Comparison of ENCODE assay signal across 15 cellular contexts in the genomic region with DNA sequence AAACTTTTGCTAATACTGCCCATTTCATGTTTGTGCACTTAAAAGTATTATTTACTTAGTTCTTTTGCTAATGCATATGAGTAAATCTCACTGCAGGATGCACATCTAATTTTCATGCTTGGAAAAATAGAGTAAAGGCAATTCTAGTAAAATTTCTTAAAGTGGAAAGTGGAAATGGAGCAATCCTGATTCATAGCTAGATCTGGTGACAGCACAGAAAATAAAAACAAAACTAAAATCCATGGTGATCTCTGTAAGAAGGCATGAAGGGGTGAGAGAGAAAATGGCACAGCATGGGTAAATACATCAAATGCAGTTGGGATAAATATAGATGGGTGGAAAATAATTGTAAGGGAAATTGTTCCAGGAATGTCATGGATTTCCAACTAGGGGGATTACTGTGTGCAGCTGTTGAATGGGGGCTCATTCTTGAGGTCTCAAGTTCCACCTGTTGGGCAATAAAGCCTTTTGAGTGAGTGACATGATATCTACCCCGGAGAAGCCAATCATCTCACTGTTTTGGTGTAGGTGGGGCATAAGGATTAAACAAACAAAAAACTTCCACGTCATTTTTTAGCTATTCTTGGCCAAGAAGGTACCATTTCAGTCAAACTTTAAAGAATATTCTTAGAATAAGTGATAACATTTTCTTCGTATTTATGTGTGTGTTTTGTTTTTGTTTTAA. TPM values are rescaled to one million over a fixed set of nuclear protein-coding genes. Genes with fewer than 3 reads are reported as not detected.
A peak's percentile ranks its signal among the peaks of the same experiment; 100 is the strongest.
DNase-seq lines count a peak whose midpoint lies in the region; ATAC-seq, FAIRE-seq and TF ChIP-seq lines count a peak whose summit lies in the region.
"Had no signal": no experiment of that assay in that cellular context is flagged by ENCODE, and none has a peak within 500 bp of the region (broad histone marks: within the 10 kb centered on the region; RNA-seq: fewer than 3 reads in every experiment).

No MANE protein-coding gene starts in this region.

- H3K36me3 ChIP-seq in GM12878 (ENCODE audit: control insufficient read depth in 2 of 2, insufficient read depth in 2 of 2, low read length in 1 of 2), result no peaks in the 10 kb centered on the region
- H3K36me3 ChIP-seq in psoas muscle (ENCODE audit: insufficient read depth in 1 of 2, low read depth in 1 of 2), result no peaks in the 10 kb centered on the region
- H3K36me3 ChIP-seq in ovary, result no peaks in the 10 kb centered on the region
- H3K36me3 ChIP-seq: upper lobe of left lung had no signal

- no peak for FAIRE-seq in GM12878 (lab: Jason Lieb, UNC)
- FAIRE-seq: kidney had no signal

- no peak overlapping the region for H2AFZ ChIP-seq in GM12878 (ENCODE audit: control insufficient read depth, low read depth, low read length)

- H3K4me1 ChIP-seq in GM12878 (ENCODE audit: control insufficient read depth, insufficient read depth, low read length) (peaks cover 10% of the 10 kb centered on the region), psoas muscle (peaks cover 54% of the 10 kb centered on the region), ovary (ENCODE audit: insufficient read depth) (peaks cover 2% of the 10 kb centered on the region)

- in situ Hi-C loops in GM12878 (cut with MboI), result no loop called here

- no peak for TF ChIP-seq RAD21 in Ishikawa (IDR thresholded peaks at IDR 0.05; ENCODE audit: low read depth)
- no peak for TF ChIP-seq RAD21 in GM12878 (IDR thresholded peaks at IDR 0.05; ENCODE audit: insufficient read depth, low read depth, low read length)

- H3K9ac ChIP-seq in GM12878 (ENCODE audit: control insufficient read depth, insufficient read depth, low read length), result no peak overlapping the region

- H3K27ac ChIP-seq in GM12878 (ENCODE audit: control insufficient read depth, insufficient read depth) (no peak overlapping the region), psoas muscle (peak overlapping the region; percentile 93), ovary (no peak overlapping the region)
- H3K27ac ChIP-seq: upper lobe of left lung had no signal

- H3K9me3 ChIP-seq in GM12878 (replicated peaks; ENCODE audit: control insufficient read depth, insufficient read depth, low read length) (no peaks in the 10 kb centered on the region), psoas muscle (no peaks in the 10 kb centered on the region), ovary (no peaks in the 10 kb centered on the region)
- H3K9me3 ChIP-seq: upper lobe of left lung had no signal

- no peak overlapping the region for H3K4me2 ChIP-seq in GM12878 (ENCODE audit: control insufficient read depth, insufficient read depth)

- TF ChIP-seq EP300 in Ishikawa (IDR thresholded peaks at IDR 0.05; ENCODE audit: borderline replicate concordance) (no peak), GM12878 (IDR thresholded peaks at IDR 0.05; ENCODE audit: borderline replicate concordance in 1 of 2, control insufficient read depth in 1 of 2, low read depth in 2 of 2, low read length in 2 of 2) (no peak), ovary (IDR thresholded peaks at IDR 0.05) (no peak)

- TF ChIP-seq CTCF in GM12878 (IDR thresholded peaks at IDR 0.05 in 2 of 3, conservative IDR thresholded peaks at IDR 0.05 in 1 of 3; ENCODE audit: control insufficient read depth in 2 of 3, extremely low read depth in 1 of 3, insufficient read depth in 1 of 3, low read depth in 3 of 3, low read length in 3 of 3), result no peak
- TF ChIP-seq CTCF in psoas muscle (IDR thresholded peaks at IDR 0.05), result no peak
- no peak for TF ChIP-seq CTCF in ovary (IDR thresholded peaks at IDR 0.05)

- H3K79me2 ChIP-seq in GM12878 (ENCODE audit: control insufficient read depth, insufficient read depth, low read length), result peaks cover 15% of the 10 kb centered on the region

- intact Hi-C loops in GM12878 (cut with micrococcal nuclease; ENCODE audit: unreplicated experiment), result loop anchor here (10.0 kb wide), 1 partner anchor 125 kb away; no protein-coding TSS in a partner anchor
- intact Hi-C loops in psoas muscle (cut with DNase I), result loop anchor here (5.0 to 10.0 kb wide), 4 partner anchors 47 to 325 kb away; a partner anchor contains a TSS
- intact Hi-C loops in ovary (cut with DNase I), result loop anchor here in 3 of 4 donors (5.0 to 10.0 kb wide), 3 partner anchors 63 to 145 kb away; a partner anchor contains a TSS

- no TSS peak for BruUV-seq in GM12878 (replicated peaks; lab: Mats Ljungman, UMichigan)

- 67% methylated on average over 3 of the region's 3 CpGs for WGBS in GM12878 (ENCODE audit: insufficient coverage, insufficient replicate concordance, low lambda C conversion rate, missing lambda C conversion rate)
- WGBS in psoas muscle, 3 donors, result 22 to 37% (median 22%) methylated on average over 3 of the region's 3 CpGs
- WGBS in ovary, 3 donors, result 33 to 49% (median 35%) methylated on average over 3 of the region's 3 CpGs

- H3K27me3 ChIP-seq in GM12878 (replicated peaks in 1 of 2; ENCODE audit: control insufficient read depth in 2 of 2, insufficient read depth in 2 of 2, low read length in 1 of 2) (no peaks in the 10 kb centered on the region), psoas muscle (ENCODE audit: insufficient read depth in 3 of 3, low read length in 2 of 3) (no peaks in the 10 kb centered on the region), ovary (no peaks in the 10 kb centered on the region)
- H3K27me3 ChIP-seq: upper lobe of left lung had no signal

- RAD21 ChIA-PET in GM12878 (lab: Charles Lee; ENCODE audit: unreplicated experiment), result interaction anchor here (1.9 kb wide), 1 partner anchor 13 kb away, joined by 5 read pairs; no protein-coding TSS in a partner anchor

- SMC1A ChIA-PET in GM12878 (lab: Charles Lee; ENCODE audit: uncharacterized antibody, unreplicated experiment), result interaction anchor here (0.9 to 1.4 kb wide), 3 partner anchors 18 to 325 kb away, joined by 3 to 5 read pairs (median 3); a partner anchor contains a TSS

- TF ChIP-seq POLR2A in GM12878 (IDR thresholded peaks at IDR 0.05; ENCODE audit: low read depth, low read length) (no peak), ovary (IDR thresholded peaks at IDR 0.05) (no peak)

- POLR2A ChIA-PET in GM12878 (lab: Charles Lee), result interaction anchor here (0.5 to 3.3 kb wide), 3 partner anchors 13 to 65 kb away, joined by 3 to 9 read pairs (median 7); a partner anchor contains a TSS

- DNase-seq in NCI-H82 (lab: John Stamatoyannopoulos, UW) (peak; percentile 31), NCI-H82 treated with DMSO at 0.1 percent for 48 hours (lab: John Stamatoyannopoulos, UW; ENCODE audit: unreplicated experiment) (no peak), GM12878 (ENCODE audit: low read depth, low spot score) (no peak), psoas muscle (no peak), ovary (no peak)
- DNase-seq: activated CD4-positive, alpha-beta T cell treated with anti-CD3 and anti-CD28 coated beads for 1 hour; kidney; NCI-H2029 treated with DMSO at 0.1 percent for 48 hours; NK-92 treated with Interleukin-12 subunit alpha and Interleukin-12 subunit beta, amount 100 ng/mL, for 24 hours; stimulated activated naive B cell treated with anti-CD40 and anti-IgM and Interleukin-4, amounts not matched to agents 10 μg/mL and 1 μg/mL and 100 μg/mL, for 72 hours; upper lobe of left lung had no signal

- CTCF ChIA-PET in GM12878 (lab: Yijun Ruan, JAX), result no interaction called here

- H3K4me3 ChIP-seq in GM12878 (no peak overlapping the region), psoas muscle (no peak overlapping the region), ovary (no peak overlapping the region)
- H3K4me3 ChIP-seq: upper lobe of left lung had no signal

- ATAC-seq in GM12878 (no peak), psoas muscle (peak; percentile 45 to 48 (median 45)), HG03280 (IDR thresholded peaks at IDR 0.05; ENCODE audit: unreplicated experiment) (no peak), GM21515 (IDR thresholded peaks at IDR 0.05; ENCODE audit: unreplicated experiment) (no peak)
- ATAC-seq: activated naive CD4-positive, alpha-beta T cell treated with anti-CD3 and anti-CD28 coated beads, Interleukin-2, amount 50 U/mL, for 72 hours; stimulated activated naive B cell treated with anti-CD40 and anti-IgM and Interleukin-4, amounts not matched to agents 10 μg/mL and 1 μg/mL and 100 μg/mL, for 72 hours had no signal

- no peaks in the 10 kb centered on the region for H4K20me1 ChIP-seq in GM12878 (ENCODE audit: control insufficient read depth, insufficient read depth)

TF ChIP-seq in Ishikawa, 13 proteins besides CTCF, POLR2A, EP300 and RAD21:
- TF ChIP-seq CEBPB (IDR thresholded peaks at IDR 0.05), result peak; percentile 75
- TF ChIP-seq TEAD4 (IDR thresholded peaks at IDR 0.05), result no peak

TF ChIP-seq in GM12878, 131 proteins besides CTCF, POLR2A, EP300 and RAD21 (continues in another document):
- TF ChIP-seq POLR2AphosphoS2 (IDR thresholded peaks at IDR 0.05; ENCODE audit: low read depth, low read length) (no peak), SUPT20H (IDR thresholded peaks at IDR 0.05; ENCODE audit: borderline replicate concordance, control insufficient read depth, low read depth, low read length) (no peak)

RNA-seq across cellular contexts. Expression of a gene that starts 1.7 kb away (rescaled TPM):
- total RNA-seq in GM12878 (2013; cell fraction: nucleolus; rRNA removed), result 34.2 and 37.5 TPM in 2 replicates
- 17.7 and 18.7 TPM in 2 replicates for total RNA-seq in GM12878 (2014; rRNA removed)
- total RNA-seq in GM12878 (2014; rRNA removed; fragmentation: Illumina TruSeq; extraction: Trizol), result 14.8 and 16.5 TPM in 2 replicates
- 17.3 and 18.2 TPM in 2 replicates for total RNA-seq in GM12878 (2021)
- 4.5 TPM for polyA plus RNA-seq in GM12878 (2011; ENCODE audit: low read depth)
- 42.2 and 49.1 TPM in 2 replicates for polyA plus RNA-seq in GM12878 (2011; rRNA removed)
- polyA plus RNA-seq in GM12878 (2011; cell fraction: cytosol; rRNA removed), result 24.7 and 25.2 TPM in 2 replicates
- 18.7 and 34.9 TPM in 2 replicates for polyA plus RNA-seq in GM12878 (2011; cell fraction: nucleus; rRNA removed)
- 6.2 and 8.3 TPM in 2 replicates for polyA plus RNA-seq in GM12878 (2012)
- polyA plus RNA-seq in GM12878 (2014; fragmentation: Illumina TruSeq; extraction: Trizol), result 22.4 and 25.9 TPM in 2 replicates
- 1 to 10 TPM; 5.1 to 7.6 TPM for polyA plus RNA-seq in GM12878 (2014; fragmentation: Nextera tagmentation; extraction: Ambion mirVana)
- 13.8 and 16.0 TPM in 2 replicates for polyA plus RNA-seq in GM12878 (2014; rRNA removed)
- polyA plus RNA-seq in GM12878 (2016; fragmentation: Nextera tagmentation; extraction: Ambion mirVana), result 10 to 100 TPM; 20.5 to 24.7 TPM
- 38.8 and 44.0 TPM in 2 replicates for polyA minus RNA-seq in GM12878 (2011; rRNA and poly(A)+ RNA removed)
- 6.8 and 15.0 TPM in 2 replicates for polyA minus RNA-seq in GM12878 (2011; cell fraction: cytosol; rRNA and poly(A)+ RNA removed)
- polyA minus RNA-seq in GM12878 (2011; cell fraction: nucleus; rRNA and poly(A)+ RNA removed), result 12.2 and 19.5 TPM in 2 replicates
- total RNA-seq in psoas muscle, result 100 to 1,000 TPM in 1 of 4 donors, 10 to 100 TPM in 3; 66.1 to 118 (median 80.1) TPM
- 10 to 100 TPM; 32.4 to 40.5 (median 35.0) TPM for polyA plus RNA-seq in psoas muscle
- 10 to 100 TPM; 10.9 to 17.8 (median 12.8) TPM for total RNA-seq in ovary
- 10 to 100 TPM; 10.3 to 27.1 TPM for polyA plus RNA-seq in ovary

Comparison
In these comparisons a context has a peak if more than half of its experiments do, and no peak if none do; other contexts are left out.
1. ATAC-seq: peak in psoas muscle (4 of 4); none in GM12878 (single experiment), HG03280 (single experiment) and GM21515 (single experiment).